Comparison of ENCODE assay signal across 18 cellular contexts in genomic region chr2:62765619-62766376, GRCh38.
"Had no signal": no experiment of that assay in that cellular context is flagged by ENCODE, and none has a peak within 500 bp of the region (broad histone marks: within the 10 kb centered on the region; RNA-seq: fewer than 3 reads in every experiment).

No MANE protein-coding gene starts in this region.

- H2AFZ ChIP-seq: hepatocyte, neural progenitor cell had no signal

- H3K27ac ChIP-seq: adrenal gland, brain microvascular endothelial cell, hepatocyte, neural progenitor cell, ovary, right lobe of liver, spleen, testis had no signal

- H3K9ac ChIP-seq: neural progenitor cell had no signal

- DNase-seq: activated CD4-positive, alpha-beta memory T cell treated with anti-CD3 and anti-CD28 coated beads for 36 hours; activated CD8-positive, alpha-beta memory T cell treated with anti-CD3 and anti-CD28 coated beads, Interleukin-2, amount 10 ng/mL, durations not matched to agents 7 days and 5 days; activated naive CD4-positive, alpha-beta T cell treated with anti-CD3 and anti-CD28 coated beads, Interleukin-2, amount 50 U/mL, for 16 hours; activated T-cell treated with anti-CD3 and anti-CD28 coated beads, Interleukin-2, amount 50 U/mL, for 1 hour; adrenal gland; brain microvascular endothelial cell; dermis blood vessel endothelial cell; naive B cell; ovary; right lobe of liver; spleen; stimulated activated naive CD8-positive, alpha-beta T cell treated with anti-CD3 and anti-CD28 coated beads, Interleukin-15, amount 100 ng/mL, for 72 hours; T-helper 1 cell; T1000; testis had no signal

- H3K9me3 ChIP-seq: adrenal gland, ovary, right lobe of liver, testis had no signal

- H3K4me1 ChIP-seq: neural progenitor cell, spleen, testis had no signal

- H3K27me3 ChIP-seq: adrenal gland, brain microvascular endothelial cell, hepatocyte, neural progenitor cell, ovary, right lobe of liver, spleen, testis had no signal

- H3K4me3 ChIP-seq: adrenal gland, hepatocyte, neural progenitor cell, ovary, right lobe of liver, spleen, testis had no signal

- ATAC-seq: activated CD8-positive, alpha-beta memory T cell treated with anti-CD3 and anti-CD28 coated beads, Interleukin-2, amount 10 ng/mL, durations not matched to agents 7 days and 5 days; left lobe of liver; stimulated activated naive CD8-positive, alpha-beta T cell treated with anti-CD3 and anti-CD28 coated beads, Interleukin-15, amount 100 ng/mL, for 72 hours had no signal

- H3K4me2 ChIP-seq: hepatocyte, neural progenitor cell had no signal

- H3K36me3 ChIP-seq: adrenal gland, brain microvascular endothelial cell, neural progenitor cell, ovary, right lobe of liver had no signal
